In the genomic region with DNA sequence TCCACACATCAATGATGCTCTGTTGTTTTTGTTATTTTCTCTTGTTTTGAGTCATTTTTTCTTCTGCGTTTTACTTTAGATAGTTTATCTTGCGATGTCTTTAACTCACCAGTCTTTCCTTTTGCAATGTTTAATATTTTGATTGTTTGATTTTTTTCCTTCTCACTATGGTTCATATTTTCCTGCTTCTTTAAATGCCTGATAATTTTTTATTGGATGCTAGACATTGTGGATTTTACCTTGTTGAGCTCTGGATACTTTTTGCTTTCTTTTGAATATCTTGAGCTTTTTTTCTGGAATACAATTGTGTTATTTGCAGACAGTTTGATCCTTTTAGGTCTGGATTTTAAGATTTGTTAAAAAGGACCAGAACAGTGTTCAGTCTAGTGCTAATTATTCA, we compare ENCODE assay signal across 7 cellular contexts. TPM values are rescaled to one million over a fixed set of nuclear protein-coding genes. Genes with fewer than 3 reads are reported as not detected.
"Had no signal": no experiment of that assay in that cellular context is flagged by ENCODE, and none has a peak within 500 bp of the region (broad histone marks: within the 10 kb centered on the region; RNA-seq: fewer than 3 reads in every experiment).

No MANE protein-coding gene starts in this region.

- H3K27ac ChIP-seq: HL-60 had no signal

- H3K36me3 Mint-ChIP-seq: IgD-negative memory B cell had no signal

- FAIRE-seq: HepG2, HTR-8/SVneo, K562 had no signal

- H3K4me3 Mint-ChIP-seq: IgD-negative memory B cell had no signal

- H3K4me1 Mint-ChIP-seq: IgD-negative memory B cell had no signal

- H3K27ac Mint-ChIP-seq: IgD-negative memory B cell had no signal

- DNase-seq: IMR-90, KBM-7 had no signal

- H3K4me3 ChIP-seq: K562 had no signal

RNA-seq across cellular contexts. Expression of gene GAS1, which starts 55.2 kb away (rescaled TPM):
- polyA plus RNA-seq: HepG2, K562 had no signal
